1 cellular context compared by ENCODE assay signal in the genomic region with DNA sequence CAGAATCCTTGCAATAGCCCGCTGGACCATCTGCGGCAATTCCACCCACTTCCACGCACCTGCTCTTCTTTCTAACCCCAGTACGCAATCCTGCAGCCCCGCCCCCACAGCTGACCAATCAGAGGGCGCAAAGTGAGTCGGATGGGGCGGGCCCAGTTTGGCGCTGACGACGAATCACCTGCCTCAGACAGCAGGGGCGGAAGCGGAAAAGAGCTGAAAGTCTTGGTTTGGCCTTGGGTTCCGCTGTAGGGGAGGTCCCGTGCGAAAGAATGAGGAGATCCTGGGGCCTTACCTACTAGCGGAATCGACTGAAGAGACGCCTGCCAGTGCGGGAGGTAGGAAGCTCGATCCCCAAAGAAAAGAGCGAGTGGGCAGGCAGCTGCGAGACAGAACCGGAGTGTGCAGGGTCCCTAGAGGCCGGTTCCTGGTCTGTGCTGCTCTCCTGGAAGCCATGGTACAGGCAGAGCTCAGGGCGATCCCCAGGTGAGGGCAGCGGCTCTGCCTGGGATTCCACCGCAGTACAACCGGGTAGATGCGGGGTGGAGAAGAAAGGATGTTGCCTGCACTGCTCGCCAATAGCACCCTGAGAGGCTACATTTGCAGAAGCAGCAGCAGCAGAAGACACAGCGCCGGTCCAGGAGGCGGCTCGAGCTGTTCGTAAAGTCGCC.
A peak's percentile ranks its signal among the peaks of the same experiment; 100 is the strongest.
TF ChIP-seq lines count a peak whose summit lies in the region.

Gene TMEM184C (plus strand): TSS at position 225 of the 668 bp plus-strand sequence. CDS start 560 bp downstream, outside the sequence.

TF ChIP-seq in HepG2, 621 proteins besides CTCF, POLR2A, EP300 and RAD21 (continued from another document and continues in another):
- no peak for TF ChIP-seq ZNF101 (CRISPR knock-in tag; IDR thresholded peaks at IDR 0.05; ENCODE audit: borderline replicate concordance, low read depth)
- peak; percentile 29; the same call in 1 of the 2 replicates for TF ChIP-seq CREM (IDR thresholded peaks at IDR 0.05)
- no peak for TF ChIP-seq CREM (CRISPR knock-in tag; IDR thresholded peaks at IDR 0.05)
- peak; percentile 82; the same call in 1 of the 2 replicates for TF ChIP-seq ZNF225 (CRISPR knock-in tag; IDR thresholded peaks at IDR 0.05)
- TF ChIP-seq ZNF180 (CRISPR knock-in tag; IDR thresholded peaks at IDR 0.05; ENCODE audit: borderline replicate concordance, low read depth) = no peak
- no peak for TF ChIP-seq ZSCAN29 (CRISPR knock-in tag; conservative IDR thresholded peaks at IDR 0.05)
- TF ChIP-seq ZNF75D (CRISPR knock-in tag; IDR thresholded peaks at IDR 0.05; ENCODE audit: borderline replicate concordance) = no peak
- no peak for TF ChIP-seq JUNB (CRISPR knock-in tag; IDR thresholded peaks at IDR 0.05; ENCODE audit: borderline replicate concordance)
- no peak for TF ChIP-seq LRRFIP1 (CRISPR knock-in tag; conservative IDR thresholded peaks at IDR 0.05)
- TF ChIP-seq SUZ12 (IDR thresholded peaks at IDR 0.05; ENCODE audit: low read depth, low read length) = no peak
- TF ChIP-seq ONECUT2 (CRISPR knock-in tag; IDR thresholded peaks at IDR 0.05) = no peak
- TF ChIP-seq FOXA3 (CRISPR knock-in tag; IDR thresholded peaks at IDR 0.05) = no peak
- no peak for TF ChIP-seq HNF4G (IDR thresholded peaks at IDR 0.05; ENCODE audit: borderline replicate concordance, low read depth, low read length)
- TF ChIP-seq HNF4G (CRISPR knock-in tag; IDR thresholded peaks at IDR 0.05; ENCODE audit: borderline replicate concordance, low read depth) = 0 out of 2 replicates have a peak, but pooled peaks have one; percentile 36
- TF ChIP-seq, protein P1, sequence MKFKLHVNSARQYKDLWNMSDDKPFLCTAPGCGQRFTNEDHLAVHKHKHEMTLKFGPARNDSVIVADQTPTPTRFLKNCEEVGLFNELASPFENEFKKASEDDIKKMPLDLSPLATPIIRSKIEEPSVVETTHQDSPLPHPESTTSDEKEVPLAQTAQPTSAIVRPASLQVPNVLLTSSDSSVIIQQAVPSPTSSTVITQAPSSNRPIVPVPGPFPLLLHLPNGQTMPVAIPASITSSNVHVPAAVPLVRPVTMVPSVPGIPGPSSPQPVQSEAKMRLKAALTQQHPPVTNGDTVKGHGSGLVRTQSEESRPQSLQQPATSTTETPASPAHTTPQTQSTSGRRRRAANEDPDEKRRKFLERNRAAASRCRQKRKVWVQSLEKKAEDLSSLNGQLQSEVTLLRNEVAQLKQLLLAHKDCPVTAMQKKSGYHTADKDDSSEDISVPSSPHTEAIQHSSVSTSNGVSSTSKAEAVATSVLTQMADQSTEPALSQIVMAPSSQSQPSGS (CRISPR knock-in tag; IDR thresholded peaks at IDR 0.05) = peak; percentile 13; the same call in 1 of the 2 replicates
- TF ChIP-seq JUND (CRISPR knock-in tag; IDR thresholded peaks at IDR 0.05) = no peak
- TF ChIP-seq U2AF2 (IDR thresholded peaks at IDR 0.05; ENCODE audit: low read depth, low read length) = no peak
- no peak for TF ChIP-seq ZNF263 (CRISPR knock-in tag; IDR thresholded peaks at IDR 0.05)
- TF ChIP-seq CHCHD3 (CRISPR knock-in tag; IDR thresholded peaks at IDR 0.05) = no peak
- TF ChIP-seq ZNF253 (CRISPR knock-in tag; IDR thresholded peaks at IDR 0.05; ENCODE audit: borderline replicate concordance) = no peak
- no peak for TF ChIP-seq SIX4 (CRISPR knock-in tag; IDR thresholded peaks at IDR 0.05)
- peak; percentile 88 for TF ChIP-seq NRL (CRISPR knock-in tag; IDR thresholded peaks at IDR 0.05; ENCODE audit: borderline replicate concordance)
- no peak for TF ChIP-seq ZNF609 (CRISPR knock-in tag; IDR thresholded peaks at IDR 0.05; ENCODE audit: borderline replicate concordance)
- peak; percentile 62 for TF ChIP-seq HDAC2 (CRISPR knock-in tag; IDR thresholded peaks at IDR 0.05)
- peak; percentile 80; the same call in 1 of the 2 replicates for TF ChIP-seq ZNF232 (CRISPR knock-in tag; IDR thresholded peaks at IDR 0.05; ENCODE audit: borderline replicate concordance)
- TF ChIP-seq ZNF430 (CRISPR knock-in tag; IDR thresholded peaks at IDR 0.05) = peak; percentile 90
- peak; percentile 25; the same call in 1 of the 2 replicates for TF ChIP-seq EHMT2 (IDR thresholded peaks at IDR 0.05; ENCODE audit: borderline replicate concordance, low read depth, low read length)
- TF ChIP-seq PREB (CRISPR knock-in tag; IDR thresholded peaks at IDR 0.05) = 0 out of 2 replicates have a peak, but pooled peaks have one; percentile 33
- TF ChIP-seq FLYWCH1 (CRISPR knock-in tag; IDR thresholded peaks at IDR 0.05) = no peak
- peak; percentile 91; the same call in 1 of the 2 replicates for TF ChIP-seq KMT2A (CRISPR knock-in tag; IDR thresholded peaks at IDR 0.05)
- TF ChIP-seq ELF4 (CRISPR knock-in tag; IDR thresholded peaks at IDR 0.05; ENCODE audit: borderline replicate concordance) = no peak
- TF ChIP-seq RXRA (CRISPR knock-in tag; IDR thresholded peaks at IDR 0.05) = peak; percentile 35; the same call in 1 of the 2 replicates
- no peak for TF ChIP-seq ZNF296 (CRISPR knock-in tag; conservative IDR thresholded peaks at IDR 0.05)
- TF ChIP-seq KLF6 (CRISPR knock-in tag; IDR thresholded peaks at IDR 0.05) = no peak; the same call in 1 of the 2 replicates
- TF ChIP-seq RORA (CRISPR knock-in tag; IDR thresholded peaks at IDR 0.05) = no peak
- TF ChIP-seq, protein P2, sequence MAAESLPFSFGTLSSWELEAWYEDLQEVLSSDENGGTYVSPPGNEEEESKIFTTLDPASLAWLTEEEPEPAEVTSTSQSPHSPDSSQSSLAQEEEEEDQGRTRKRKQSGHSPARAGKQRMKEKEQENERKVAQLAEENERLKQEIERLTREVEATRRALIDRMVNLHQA (CRISPR knock-in tag; IDR thresholded peaks at IDR 0.05) = no peak
- TF ChIP-seq RFXAP (CRISPR knock-in tag; IDR thresholded peaks at IDR 0.05; ENCODE audit: borderline replicate concordance) = peak; percentile 54; the same call in 1 of the 2 replicates
- 0 out of 2 replicates have a peak, but pooled peaks have one; percentile 40 for TF ChIP-seq ZBTB20 (CRISPR knock-in tag; IDR thresholded peaks at IDR 0.05; ENCODE audit: borderline replicate concordance, low read depth)
- TF ChIP-seq NFAT5 (CRISPR knock-in tag; IDR thresholded peaks at IDR 0.05) = peak; percentile 48; the same call in 1 of the 2 replicates
- TF ChIP-seq GLMP (CRISPR knock-in tag; IDR thresholded peaks at IDR 0.05; ENCODE audit: borderline replicate concordance) = no peak
- no peak for TF ChIP-seq MAZ (IDR thresholded peaks at IDR 0.05; ENCODE audit: borderline replicate concordance, low read depth, low read length)
- 0 out of 2 replicates have a peak, but pooled peaks have one; percentile 40 for TF ChIP-seq MAZ (CRISPR knock-in tag; IDR thresholded peaks at IDR 0.05; ENCODE audit: low read depth)
- TF ChIP-seq TCF7L2 (IDR thresholded peaks at IDR 0.05; ENCODE audit: low read depth, low read length) = no peak
